In genomic region chr1:27342778-27343638, GRCh38 we compare ENCODE assay signal across 7 cellular contexts. TPM values are rescaled to one million over a fixed set of nuclear protein-coding genes. Genes with fewer than 3 reads are reported as not detected.
A peak's percentile ranks its signal among the peaks of the same experiment; 100 is the strongest.
DNase-seq lines count a peak whose midpoint lies in the region; ATAC-seq and TF ChIP-seq lines count a peak whose summit lies in the region.

No MANE protein-coding gene starts in this region.

- no peak for TF ChIP-seq CTCF in esophagus squamous epithelium (IDR thresholded peaks at IDR 0.05)

- peaks cover 37% of the 10 kb centered on the region for H3K36me3 Mint-ChIP-seq in activated CD8-positive, alpha-beta T cell treated with anti-CD3 and anti-CD28 coated beads, Interleukin-2, amount 10 ng/mL, durations not matched to agents 7 days and 5 days (ENCODE audit: low read depth)

- peaks cover 0 to 21% (median 0%) of the 10 kb centered on the region in 3 donors for H3K36me3 ChIP-seq in esophagus squamous epithelium

- ATAC-seq in GM21423 (IDR thresholded peaks at IDR 0.05; ENCODE audit: unreplicated experiment) (peak; percentile 38), GM18519 (IDR thresholded peaks at IDR 0.05; ENCODE audit: low FRiP score, unreplicated experiment) (no peak)
- peak; percentile 72 for ATAC-seq in activated CD8-positive, alpha-beta T cell treated with anti-CD3 and anti-CD28 coated beads, Interleukin-2, amount 10 ng/mL, durations not matched to agents 7 days and 5 days

- H3K27ac ChIP-seq in esophagus squamous epithelium: peak overlapping the region; percentile 87 to 98 (median 92)

- H3K27ac Mint-ChIP-seq in activated CD8-positive, alpha-beta T cell treated with anti-CD3 and anti-CD28 coated beads, Interleukin-2, amount 10 ng/mL, durations not matched to agents 7 days and 5 days: peak overlapping the region; percentile 96

- peaks cover 56% of the 10 kb centered on the region for H3K4me1 Mint-ChIP-seq in activated CD8-positive, alpha-beta T cell treated with anti-CD3 and anti-CD28 coated beads, Interleukin-2, amount 10 ng/mL, durations not matched to agents 7 days and 5 days (ENCODE audit: low read depth)

- peak overlapping the region; percentile 91 for H3K4me3 Mint-ChIP-seq in activated CD8-positive, alpha-beta T cell treated with anti-CD3 and anti-CD28 coated beads, Interleukin-2, amount 10 ng/mL, durations not matched to agents 7 days and 5 days

- no peaks in the 10 kb centered on the region for H3K27me3 Mint-ChIP-seq in activated CD8-positive, alpha-beta T cell treated with anti-CD3 and anti-CD28 coated beads, Interleukin-2, amount 10 ng/mL, durations not matched to agents 7 days and 5 days (ENCODE audit: low read depth)

- H3K9me3 ChIP-seq in esophagus squamous epithelium: no peaks in the 10 kb centered on the region

- POLR2A ChIA-PET in activated CD8-positive, alpha-beta T cell treated with anti-CD3 and anti-CD28 coated beads, Interleukin-2, amount 10 ng/mL, durations not matched to agents 7 days and 5 days (lab: Charles Lee): interaction anchor here (0.5 to 5.0 kb wide), 10 partner anchors 13 to 259 kb away, joined by 3 to 56 read pairs (median 4); no protein-coding TSS in a partner anchor

- TF ChIP-seq POLR2A in esophagus squamous epithelium (IDR thresholded peaks at IDR 0.05): peak in 2 of 4 donors; percentile 68 to 74

- intact Hi-C loops in esophagus squamous epithelium (cut with DNase I): no loop called here

- DNase-seq in NCI-H510A treated with DMSO at 0.1 percent for 48 hours (lab: John Stamatoyannopoulos, UW): peak; percentile 77
- peak; percentile 85 for DNase-seq in activated CD8-positive, alpha-beta T cell treated with anti-CD3 and anti-CD28 coated beads, Interleukin-2, amount 10 ng/mL, durations not matched to agents 7 days and 5 days
- DNase-seq in esophagus squamous epithelium (lab: John Stamatoyannopoulos, UW): no peak
- peak; percentile 57 for DNase-seq in stimulated activated CD4-positive, alpha-beta T cell treated with anti-CD3 and anti-CD28 coated beads, Interleukin-12 subunit alpha, Interleukin-12 subunit beta, amount 100 ng/mL, for 4 hours
- no peak for DNase-seq in HuH-7.5 (ENCODE audit: low spot score)

- H3K4me3 ChIP-seq in esophagus squamous epithelium: peak overlapping the region; percentile 53 to 69 (median 63)

- no peaks in the 10 kb centered on the region for H3K27me3 ChIP-seq in esophagus squamous epithelium

- H3K4me1 ChIP-seq in esophagus squamous epithelium: peaks cover 14 to 76% (median 19%) of the 10 kb centered on the region in 3 donors

- WGBS in esophagus squamous epithelium, 2 donors: 14 to 31% methylated on average over 4 to 23 of the region's 31 CpGs

- H3K9me3 Mint-ChIP-seq in activated CD8-positive, alpha-beta T cell treated with anti-CD3 and anti-CD28 coated beads, Interleukin-2, amount 10 ng/mL, durations not matched to agents 7 days and 5 days (ENCODE audit: insufficient read depth): no peaks in the 10 kb centered on the region

- CTCF ChIA-PET in activated CD8-positive, alpha-beta T cell treated with anti-CD3 and anti-CD28 coated beads, Interleukin-2, amount 10 ng/mL, durations not matched to agents 7 days and 5 days (lab: Charles Lee): interaction anchor here (0.8 to 7.2 kb wide), 12 partner anchors 10 to 52 kb away, joined by 3 to 99 read pairs (median 5); partner anchors contain the start of gene MAP3K6

RNA-seq across cellular contexts. Expression of gene SYTL1, which starts 1.2 kb away (rescaled TPM):
- 10 to 100 TPM; 81.0 to 83.1 TPM for total RNA-seq in activated CD8-positive, alpha-beta T cell treated with anti-CD3 and anti-CD28 coated beads, Interleukin-2, amount 10 ng/mL, durations not matched to agents 7 days and 5 days
- total RNA-seq in esophagus squamous epithelium: 100 to 1,000 TPM in 3 of 4 donors, 10 to 100 TPM in 1; 74.7 to 182 (median 125) TPM

RNA-seq across cellular contexts. Expression of gene TMEM222, which starts 21.0 kb away (rescaled TPM):
- 10 to 100 TPM; 35.2 to 38.5 TPM for total RNA-seq in activated CD8-positive, alpha-beta T cell treated with anti-CD3 and anti-CD28 coated beads, Interleukin-2, amount 10 ng/mL, durations not matched to agents 7 days and 5 days
- 10 to 100 TPM; 20.0 to 33.0 (median 27.1) TPM for total RNA-seq in esophagus squamous epithelium

RNA-seq across cellular contexts. Expression of gene MAP3K6, which starts 23.8 kb away (rescaled TPM):
- 10 to 100 TPM in 1 of 2 experiments, 1 to 10 TPM in 1; 7.8 to 12.3 TPM for total RNA-seq in activated CD8-positive, alpha-beta T cell treated with anti-CD3 and anti-CD28 coated beads, Interleukin-2, amount 10 ng/mL, durations not matched to agents 7 days and 5 days
- total RNA-seq in esophagus squamous epithelium: 100 to 1,000 TPM in 1 of 4 donors, 10 to 100 TPM in 3; 72.3 to 121 (median 76.9) TPM

RNA-seq across cellular contexts. Expression of gene FCN3, which starts 31.6 kb away (rescaled TPM):
- total RNA-seq in activated CD8-positive, alpha-beta T cell treated with anti-CD3 and anti-CD28 coated beads, Interleukin-2, amount 10 ng/mL, durations not matched to agents 7 days and 5 days: not detected
- total RNA-seq in esophagus squamous epithelium: 1 to 10 TPM; 3.0 to 4.7 (median 4.3) TPM

RNA-seq across cellular contexts. Expression of gene CD164L2, which starts 40.1 kb away (rescaled TPM):
- total RNA-seq in activated CD8-positive, alpha-beta T cell treated with anti-CD3 and anti-CD28 coated beads, Interleukin-2, amount 10 ng/mL, durations not matched to agents 7 days and 5 days: not detected
- 10 to 100 TPM in 1 of 4 donors, 1 to 10 TPM in 3; 4.8 to 15.4 (median 6.5) TPM for total RNA-seq in esophagus squamous epithelium

Comparison
In these comparisons a context has a peak if more than half of its experiments do, and no peak if none do; other contexts are left out.
1. DNase-seq: peak in NCI-H510A treated with DMSO at 0.1 percent for 48 hours (single experiment), activated CD8-positive, alpha-beta T cell treated with anti-CD3 and anti-CD28 coated beads, Interleukin-2, amount 10 ng/mL, durations not matched to agents 7 days and 5 days (single experiment) and stimulated activated CD4-positive, alpha-beta T cell treated with anti-CD3 and anti-CD28 coated beads, Interleukin-12 subunit alpha, Interleukin-12 subunit beta, amount 100 ng/mL, for 4 hours (single experiment); none in esophagus squamous epithelium (single experiment) and HuH-7.5 (single experiment).
2. RNA of gene MAP3K6, which starts 23.8 kb away (total RNA-seq): 72.3 to 121 TPM in esophagus squamous epithelium; 7.8 to 12.3 TPM in activated CD8-positive, alpha-beta T cell treated with anti-CD3 and anti-CD28 coated beads, Interleukin-2, amount 10 ng/mL, durations not matched to agents 7 days and 5 days; every median in the first group is over 4 times any median in the second.